10 cellular contexts compared by ENCODE assay signal in genomic region chr21:41361053-41361785, GRCh38. TPM values are rescaled to one million over a fixed set of nuclear protein-coding genes. Genes with fewer than 3 reads are reported as not detected.
A peak's percentile ranks its signal among the peaks of the same experiment; 100 is the strongest.
DNase-seq lines count a peak whose midpoint lies in the region; ATAC-seq and TF ChIP-seq lines count a peak whose summit lies in the region.
"Had no signal": no experiment of that assay in that cellular context is flagged by ENCODE, and none has a peak within 500 bp of the region (broad histone marks: within the 10 kb centered on the region; RNA-seq: fewer than 3 reads in every experiment).

No MANE protein-coding gene starts in this region.

- in situ Hi-C loops in brain microvascular endothelial cell (cut with HindIII; ENCODE audit: low pct_ligation_motif_present, low sequenced_read_pairs): no loop called here

- H3K9ac ChIP-seq in Loucy (ENCODE audit: low read depth, low read length, poor library complexity, severe bottlenecking): peak overlapping the region; percentile 76
- H3K9ac ChIP-seq in skeletal muscle tissue (ENCODE audit: low read depth in 1 of 3, low read length in 3 of 3): peak overlapping the region in 2 of 3 donors; percentile 67 to 68

- peak overlapping the region; percentile 85 for H2AFZ ChIP-seq in Loucy (ENCODE audit: low read length)

- H3K4me1 ChIP-seq in Loucy (ENCODE audit: insufficient read depth, low read length, poor library complexity, severe bottlenecking) (peaks cover 34% of the 10 kb centered on the region), skeletal muscle tissue (ENCODE audit: control insufficient read depth in 3 of 3, insufficient read depth in 3 of 3, low read length in 3 of 3) (peaks cover 8 to 17% (median 12%) of the 10 kb centered on the region in 3 donors), BE2C (no peaks in the 10 kb centered on the region)

- no peaks in the 10 kb centered on the region for H3K9me2 ChIP-seq in Loucy (replicated peaks; ENCODE audit: low read depth, low read length)

- no peak for TF ChIP-seq CTCF in Loucy (conservative IDR thresholded peaks at IDR 0.05; ENCODE audit: low read length)
- no peak for TF ChIP-seq CTCF in fibroblast of the aortic adventitia (IDR thresholded peaks at IDR 0.05; ENCODE audit: insufficient read depth, low read length)
- TF ChIP-seq CTCF in BE2C (IDR thresholded peaks at IDR 0.05; ENCODE audit: low read depth, low read length): no peak
- TF ChIP-seq CTCF in brain microvascular endothelial cell (IDR thresholded peaks at IDR 0.05; ENCODE audit: low read depth, low read length, missing control alignments): no peak

- peak overlapping the region; percentile 83 for H3K4me2 ChIP-seq in Loucy (ENCODE audit: low read depth, low read length, poor library complexity, severe bottlenecking)

- H3K27ac ChIP-seq in skeletal muscle tissue (ENCODE audit: low read depth, low read length) (peak overlapping the region; percentile 81), brain microvascular endothelial cell (no peak overlapping the region)

- H3F3A ChIP-seq in Loucy (ENCODE audit: low read depth): peaks cover 19% of the 10 kb centered on the region; the same call in 1 of the 2 replicates

- H4K20me1 ChIP-seq in Loucy (ENCODE audit: insufficient read depth, low read length, poor library complexity, severe bottlenecking): no peaks in the 10 kb centered on the region

- H3K4me3 ChIP-seq in Loucy (ENCODE audit: low read length, poor library complexity, severe bottlenecking) (peak overlapping the region; percentile 83), fibroblast of the aortic adventitia (ENCODE audit: low read depth, low read length) (peak overlapping the region; percentile 13), skeletal muscle tissue (ENCODE audit: low read length in 3 of 3) (peak overlapping the region in 1 of 3 donors; percentile 76), BE2C (ENCODE audit: low read depth, low read length) (no peak overlapping the region), brain microvascular endothelial cell (ENCODE audit: low read depth, low read length) (no peak overlapping the region)

- DNase-seq in fibroblast of the aortic adventitia (ENCODE audit: low read depth) (no peak), BE2C (no peak), brain microvascular endothelial cell (no peak)
- DNase-seq: NCI-H345 had no signal

- peak; percentile 29 for ATAC-seq in GM18511 (IDR thresholded peaks at IDR 0.05; ENCODE audit: unreplicated experiment)
- no peak for ATAC-seq in activated CD4-positive, CD25-positive, alpha-beta regulatory T cell treated with anti-CD3 and anti-CD28 coated beads, Interleukin-2, amount 50 U/mL, for 24 hours
- ATAC-seq in GM21528 (IDR thresholded peaks at IDR 0.05; ENCODE audit: low FRiP score, unreplicated experiment): no peak

- H3K9me3 ChIP-seq in Loucy (ENCODE audit: insufficient read depth, low read depth, low read length) (no peaks in the 10 kb centered on the region), skeletal muscle tissue (ENCODE audit: control insufficient read depth in 3 of 3, low read length in 3 of 3) (no peaks in the 10 kb centered on the region), BE2C (no peaks in the 10 kb centered on the region)

- H3K36me3 ChIP-seq in Loucy (ENCODE audit: insufficient read depth, low read length) (no peaks in the 10 kb centered on the region), skeletal muscle tissue (ENCODE audit: control insufficient read depth in 3 of 3, insufficient read depth in 3 of 3, low read length in 3 of 3) (no peaks in the 10 kb centered on the region), BE2C (no peaks in the 10 kb centered on the region), brain microvascular endothelial cell (replicated peaks) (no peaks in the 10 kb centered on the region)

- H3K79me2 ChIP-seq in Loucy (ENCODE audit: insufficient read depth, low read length): peaks cover 18% of the 10 kb centered on the region; the same call in 1 of the 2 replicates

- H3K27me3 ChIP-seq in Loucy (ENCODE audit: insufficient read depth, low read length, poor library complexity, severe bottlenecking) (no peaks in the 10 kb centered on the region), skeletal muscle tissue (ENCODE audit: control insufficient read depth in 3 of 3, insufficient read depth in 3 of 3, low read length in 3 of 3) (peaks cover 0 to 5% (median 0%) of the 10 kb centered on the region in 3 donors), BE2C (no peaks in the 10 kb centered on the region), brain microvascular endothelial cell (replicated peaks) (no peaks in the 10 kb centered on the region)

RNA-seq across cellular contexts. Expression of gene MX2, which starts 0.6 kb away (rescaled TPM):
- total RNA-seq in fibroblast of the aortic adventitia (ENCODE audit: low replicate concordance) (3.8 and 4.2 TPM in 2 replicates), skeletal muscle tissue (6.8 TPM)
- polyA plus RNA-seq in BE2C (2012; ENCODE audit: insufficient read depth, insufficient read length, low read depth): 0.26 TPM

RNA-seq across cellular contexts. Expression of gene FAM3B, which starts 44.6 kb away (rescaled TPM):
- total RNA-seq in fibroblast of the aortic adventitia (ENCODE audit: low replicate concordance) (not detected in 2 replicates), skeletal muscle tissue (not detected)
- not detected for polyA plus RNA-seq in BE2C (2012; ENCODE audit: insufficient read depth, insufficient read length, low read depth)
- total RNA-seq: activated CD8-positive, alpha-beta memory T cell treated with anti-CD3 and anti-CD28 coated beads for 36 hours had no signal

Comparison
In these comparisons a context has a peak if more than half of its experiments do, and no peak if none do; other contexts are left out.
1. H3K4me3 ChIP-seq: peak in Loucy (single experiment) and fibroblast of the aortic adventitia (single experiment); none in BE2C (single experiment) and brain microvascular endothelial cell (single experiment).